In the genomic region with DNA sequence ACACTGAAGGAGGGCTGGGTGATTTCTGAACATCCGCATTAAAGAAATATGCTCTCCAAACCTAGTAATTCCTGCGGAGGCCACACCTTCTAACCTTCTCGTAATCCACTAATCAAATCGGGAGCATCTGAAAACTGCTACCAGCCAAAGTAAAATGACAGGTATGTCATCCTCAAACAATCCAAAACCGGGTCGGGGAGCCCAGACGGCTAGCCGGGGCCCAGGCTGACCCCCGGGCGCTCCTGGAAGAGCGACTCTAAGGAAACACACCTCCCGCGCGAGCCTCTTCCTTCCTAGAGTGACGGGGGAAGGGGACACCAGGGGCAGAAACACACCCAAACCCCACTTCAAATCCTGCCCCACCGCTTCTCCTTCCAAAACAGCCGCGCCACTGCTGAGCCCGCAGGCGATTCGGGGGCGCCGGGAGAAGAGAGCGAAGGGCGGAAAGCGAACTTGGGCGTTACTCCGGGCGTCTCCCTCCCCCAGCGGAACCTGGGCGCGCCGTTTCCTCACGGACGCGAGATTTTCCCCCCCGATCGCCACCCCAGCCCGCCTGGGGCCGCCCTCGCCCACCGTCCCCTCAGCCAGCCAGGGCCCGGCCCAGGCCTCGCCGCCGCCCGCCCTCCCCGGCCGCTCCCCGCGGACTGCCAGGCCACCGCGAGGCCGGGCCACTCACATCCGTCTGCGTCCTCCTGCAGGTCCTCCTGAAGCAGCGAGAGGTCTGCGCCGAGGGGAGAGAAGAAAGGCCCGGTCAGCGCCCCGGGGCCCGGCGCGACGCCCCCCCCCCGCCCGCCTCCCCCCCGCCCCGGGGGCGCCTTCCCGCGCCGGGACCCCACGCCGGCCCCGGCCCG, we compare ENCODE assay signal across 7 cellular contexts. TPM values are rescaled to one million over a fixed set of nuclear protein-coding genes. Genes with fewer than 3 reads are reported as not detected.
DNase-seq lines count a peak whose midpoint lies in the region; ATAC-seq and TF ChIP-seq lines count a peak whose summit lies in the region.

No MANE protein-coding gene starts in this region.

- H3K27me3 ChIP-seq in colonic mucosa = no peaks in the 10 kb centered on the region

- no peak for TF ChIP-seq CTCF in GM13976 (IDR thresholded peaks at IDR 0.05; ENCODE audit: borderline replicate concordance, control extremely low read depth, extremely low read depth, insufficient read depth, missing control alignments)
- peak; percentile 9; the same call in 1 of the 2 replicates for TF ChIP-seq CTCF in HFFc6 (IDR thresholded peaks at IDR 0.05)
- no peak for TF ChIP-seq CTCF in colonic mucosa (IDR thresholded peaks at IDR 0.05)

- intact Hi-C loops in colonic mucosa (cut with DNase I) = loop anchor here (5.0 kb wide), 1 partner anchor 36 kb away; no protein-coding TSS in a partner anchor

- peak overlapping the region; percentile 81 to 87 for H3K9ac ChIP-seq in colonic mucosa (ENCODE audit: low read depth in 2 of 2, low read length in 2 of 2)

- peak; percentile 73 for DNase-seq in GM13976 (ENCODE audit: low spot score)
- peak; percentile 33 for DNase-seq in HFFc6
- DNase-seq in NCI-H1092 (lab: John Stamatoyannopoulos, UW) = peak; percentile 14
- peak; percentile 51 for DNase-seq in activated CD4-positive, alpha-beta T cell treated with anti-CD3 and anti-CD28 coated beads for 48 hours
- peak; percentile 69 for DNase-seq in colonic mucosa
- peak; percentile 61 for DNase-seq in left lobe of liver (ENCODE audit: low spot score)
- DNase-seq in stimulated activated CD4-positive, alpha-beta T cell treated with anti-CD3 and anti-CD28 coated beads, Interleukin-1b, Interleukin-23, amount 100 ng/mL, for 48 hours = peak; percentile 24

- H3K36me3 Mint-ChIP-seq in HFFc6 (ENCODE audit: low read depth) = peaks cover 23% of the 10 kb centered on the region

- peak overlapping the region; percentile 52 for H3K4me3 ChIP-seq in colonic mucosa

- no peaks in the 10 kb centered on the region for H3K9me3 ChIP-seq in colonic mucosa

- H3K4me1 Mint-ChIP-seq in HFFc6 (ENCODE audit: low read depth) = peaks cover 65% of the 10 kb centered on the region

- no peaks in the 10 kb centered on the region for H3K9me3 Mint-ChIP-seq in HFFc6

- in situ Hi-C loops in GM13976 (cut with MboI; ENCODE audit: low sequenced_read_pairs, unreplicated experiment) = no loop called here

- H3K27ac ChIP-seq in colonic mucosa = peak overlapping the region; percentile 73

- H3K4me3 Mint-ChIP-seq in HFFc6 = peak overlapping the region; percentile 96

- H3K4me1 ChIP-seq in colonic mucosa = peaks cover 10% of the 10 kb centered on the region

- peak overlapping the region; percentile 91 for H3K27ac Mint-ChIP-seq in HFFc6

- H3K27me3 Mint-ChIP-seq in HFFc6 (ENCODE audit: insufficient read depth) = peaks cover 5% of the 10 kb centered on the region

- peak; percentile 41 for ATAC-seq in left lobe of liver

- no peaks in the 10 kb centered on the region for H3K36me3 ChIP-seq in colonic mucosa

RNA-seq across cellular contexts. Expression of a gene that starts 0.6 kb away (rescaled TPM):
- total RNA-seq in HFFc6 (2021; fragmentation: NEBNext Ultra II Directional; extraction: Animal tissue kit (Norgen Biotek cat#: 25700)) = 100 to 1,000 TPM in 4 of 6 experiments, 10 to 100 TPM in 2; 83.0 to 107 (median 103) TPM
- total RNA-seq in colonic mucosa (10 to 100 TPM; 52.5 to 77.5 TPM), left lobe of liver (20.1 TPM)

Comparison
In these comparisons a context has a peak if more than half of its experiments do, and no peak if none do; other contexts are left out.
1. Peak in every context shown above with its lines: DNase-seq, ATAC-seq, H3K4me3 ChIP-seq and H3K27ac ChIP-seq.
2. DNase-seq: peak in every context shown above with its lines; median percentile 73 in GM13976; 69 in colonic mucosa; 61 in left lobe of liver; 51 in activated CD4-positive, alpha-beta T cell treated with anti-CD3 and anti-CD28 coated beads for 48 hours; 33 in HFFc6; 24 in stimulated activated CD4-positive, alpha-beta T cell treated with anti-CD3 and anti-CD28 coated beads, Interleukin-1b, Interleukin-23, amount 100 ng/mL, for 48 hours; 14 in NCI-H1092.